Comparison of ENCODE assay signal across 9 cellular contexts in genomic region chr2:215171151-215171550, GRCh38. TPM values are rescaled to one million over a fixed set of nuclear protein-coding genes. Genes with fewer than 3 reads are reported as not detected.
A peak's percentile ranks its signal among the peaks of the same experiment; 100 is the strongest.
DNase-seq lines count a peak whose midpoint lies in the region; ATAC-seq and TF ChIP-seq lines count a peak whose summit lies in the region.
"Had no signal": no experiment of that assay in that cellular context is flagged by ENCODE, and none has a peak within 500 bp of the region (broad histone marks: within the 10 kb centered on the region; RNA-seq: fewer than 3 reads in every experiment).

No MANE protein-coding gene starts in this region.

- peak overlapping the region; percentile 65 to 87 (median 81) for H3K4me3 Mint-ChIP-seq in CD4-positive, alpha-beta memory T cell
- H3K4me3 Mint-ChIP-seq in IgD-negative memory B cell: peak overlapping the region in 3 of 4 donors; percentile 51 to 82 (median 61)

- intact Hi-C loops in CD4-positive, alpha-beta memory T cell (cut with micrococcal nuclease): no loop called here
- intact Hi-C loops in aorta (cut with DNase I): no loop called here

- H3K27me3 Mint-ChIP-seq in CD4-positive, alpha-beta memory T cell: no peaks in the 10 kb centered on the region
- no peaks in the 10 kb centered on the region for H3K27me3 Mint-ChIP-seq in IgD-negative memory B cell

- H3K9me3 Mint-ChIP-seq in CD4-positive, alpha-beta memory T cell: no peaks in the 10 kb centered on the region
- no peaks in the 10 kb centered on the region for H3K9me3 Mint-ChIP-seq in IgD-negative memory B cell

- WGBS in aorta, 2 donors: 23% methylated on average over 3 of the region's 3 CpGs

- no peaks in the 10 kb centered on the region for H3K36me3 ChIP-seq in CD4-positive, alpha-beta memory T cell (ENCODE audit: insufficient read depth, low read length)
- H3K36me3 ChIP-seq in aorta (ENCODE audit: control insufficient read depth in 1 of 2, insufficient read depth in 2 of 2, low read length in 1 of 2): no peaks in the 10 kb centered on the region

- CTCF ChIA-PET in CD4-positive, alpha-beta memory T cell (lab: Charles Lee; ENCODE audit: partially characterized antibody): no interaction called here

- POLR2A ChIA-PET in CD4-positive, alpha-beta memory T cell (lab: Charles Lee; ENCODE audit: partially characterized antibody): no interaction called here

- no peaks in the 10 kb centered on the region for H3K9me3 ChIP-seq in CD4-positive, alpha-beta memory T cell (ENCODE audit: control insufficient read depth in 1 of 2, low read length in 2 of 2)
- no peaks in the 10 kb centered on the region for H3K9me3 ChIP-seq in aorta (ENCODE audit: control insufficient read depth, low read length)

- H3K27ac Mint-ChIP-seq in CD4-positive, alpha-beta memory T cell: peak overlapping the region in 6 of 7 donors; percentile 50 to 87 (median 76)
- H3K27ac Mint-ChIP-seq in IgD-negative memory B cell: peak overlapping the region in 1 of 3 donors; percentile 71

- peak; percentile 41 for ATAC-seq in aorta (ENCODE audit: low FRiP score)

- DNase-seq in CD4-positive, alpha-beta memory T cell: peak in 4 of 5 donors; percentile 12 to 17 (median 13)
- peak; percentile 12 for DNase-seq in GM20000 (ENCODE audit: low spot score)
- DNase-seq in dedifferentiated amniotic fluid mesenchymal stem cell (ENCODE audit: extremely low spot score): peak; percentile 18
- no peak for DNase-seq in aorta
- no peak for DNase-seq in activated gamma-delta T cell treated with Interleukin-2 at 50 U/mL for 16 hours
- no peak for DNase-seq in GM19238 (ENCODE audit: insufficient read length, low spot score)
- no peak for DNase-seq in NCI-H774 (lab: John Stamatoyannopoulos, UW)

- no peaks in the 10 kb centered on the region for H3K36me3 Mint-ChIP-seq in CD4-positive, alpha-beta memory T cell
- no peaks in the 10 kb centered on the region for H3K36me3 Mint-ChIP-seq in IgD-negative memory B cell

- H3K4me1 Mint-ChIP-seq in CD4-positive, alpha-beta memory T cell: peaks cover 18 to 22% (median 19%) of the 10 kb centered on the region in 4 donors
- H3K4me1 Mint-ChIP-seq in IgD-negative memory B cell: peaks cover 5 to 9% (median 8%) of the 10 kb centered on the region in 3 donors

- peaks cover 16% of the 10 kb centered on the region for H3K4me1 ChIP-seq in CD4-positive, alpha-beta memory T cell (ENCODE audit: insufficient read depth, low read length)
- peaks cover 0 to 2% of the 10 kb centered on the region in 2 donors for H3K4me1 ChIP-seq in aorta (ENCODE audit: control insufficient read depth in 1 of 2, insufficient read depth in 2 of 2, low read length in 2 of 2)

- TF ChIP-seq CTCF in GM20000 (IDR thresholded peaks at IDR 0.05; ENCODE audit: extremely low read depth, missing control alignments): no peak

- peak overlapping the region in 1 of 2 donors; percentile 31 for H3K4me3 ChIP-seq in CD4-positive, alpha-beta memory T cell (ENCODE audit: low read length in 2 of 2)
- H3K4me3 ChIP-seq in aorta (ENCODE audit: low read length in 2 of 2): peak overlapping the region in 1 of 2 donors; percentile 15

- no peak overlapping the region for H3K27ac ChIP-seq in CD4-positive, alpha-beta memory T cell (ENCODE audit: low read depth, low read length)
- H3K27ac ChIP-seq in aorta (ENCODE audit: low read depth in 1 of 2, low read length in 2 of 2): no peak overlapping the region

- no peaks in the 10 kb centered on the region for H3K27me3 ChIP-seq in CD4-positive, alpha-beta memory T cell (ENCODE audit: insufficient read depth, low read length)
- no peaks in the 10 kb centered on the region for H3K27me3 ChIP-seq in aorta (ENCODE audit: control insufficient read depth in 1 of 2, insufficient read depth in 2 of 2, low read length in 1 of 2)

RNA-seq across cellular contexts. Expression of gene ABCA12, which starts 32.7 kb away (rescaled TPM):
- not detected for total RNA-seq in CD4-positive, alpha-beta memory T cell
- polyA plus RNA-seq in CD4-positive, alpha-beta memory T cell: not detected
- polyA plus RNA-seq in IgD-negative memory B cell: not detected
- total RNA-seq in aorta: not detected
- polyA plus RNA-seq in aorta: not detected
- total RNA-seq: subcutaneous adipose tissue had no signal

Comparison
In these comparisons a context has a peak if more than half of its experiments do, and no peak if none do; other contexts are left out.
1. DNase-seq: peak in CD4-positive, alpha-beta memory T cell (4 of 5), GM20000 (single experiment) and dedifferentiated amniotic fluid mesenchymal stem cell (single experiment); none in aorta (0 of 2), activated gamma-delta T cell treated with Interleukin-2 at 50 U/mL for 16 hours (single experiment), GM19238 (single experiment) and NCI-H774 (single experiment).